ENCODE assay signal across 17 cellular contexts in the genomic region with DNA sequence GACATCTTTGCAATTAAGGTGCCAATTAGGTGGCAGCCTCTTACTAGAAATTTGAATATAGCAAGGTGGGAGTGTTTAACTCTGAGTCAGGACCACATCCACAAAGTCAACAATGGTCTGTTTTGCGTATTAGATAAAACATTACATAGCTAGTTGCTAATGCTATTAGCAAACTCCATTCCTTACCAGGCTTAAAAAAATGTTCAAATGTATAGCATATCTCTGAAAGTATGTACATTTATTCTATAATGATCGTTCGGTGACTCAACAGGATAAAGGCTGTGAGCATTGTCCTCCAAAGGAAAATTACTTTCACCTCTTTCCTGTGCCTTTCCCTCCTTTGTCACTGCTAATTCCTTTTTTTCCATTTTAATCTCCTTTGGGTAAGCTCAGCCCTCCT.
DNase-seq lines count a peak whose midpoint lies in the region; ATAC-seq and TF ChIP-seq lines count a peak whose summit lies in the region.
"Had no signal": no experiment of that assay in that cellular context is flagged by ENCODE, and none has a peak within 500 bp of the region (broad histone marks: within the 10 kb centered on the region; RNA-seq: fewer than 3 reads in every experiment).

No MANE protein-coding gene starts in this region.

- H3K36me3 ChIP-seq in A673 (ENCODE audit: insufficient read depth, low read length, poor library complexity, severe bottlenecking) (no peaks in the 10 kb centered on the region), colonic mucosa (no peaks in the 10 kb centered on the region), Karpas-422 (ENCODE audit: insufficient read depth, low read length) (no peaks in the 10 kb centered on the region)
- H3K36me3 ChIP-seq: BLaER1, HAP-1 had no signal

- H3K9me2 ChIP-seq in Karpas-422 (replicated peaks; ENCODE audit: insufficient read depth, low read length), result no peaks in the 10 kb centered on the region

- H3K9ac ChIP-seq in colonic mucosa (ENCODE audit: low read depth in 2 of 2, low read length in 2 of 2) (no peak overlapping the region), Karpas-422 (ENCODE audit: low read length) (no peak overlapping the region)
- H3K9ac ChIP-seq: BLaER1 had no signal

- H3K9me3 ChIP-seq in A673 (ENCODE audit: low read depth, low read length, poor library complexity, severe bottlenecking) (no peaks in the 10 kb centered on the region), colonic mucosa (no peaks in the 10 kb centered on the region), Karpas-422 (ENCODE audit: low read length) (no peaks in the 10 kb centered on the region)
- H3K9me3 ChIP-seq: BLaER1, HAP-1 had no signal

- H3K4me1 ChIP-seq in A673 (ENCODE audit: insufficient read depth, low read length, poor library complexity, severe bottlenecking), result no peaks in the 10 kb centered on the region
- H3K4me1 ChIP-seq in colonic mucosa, result no peaks in the 10 kb centered on the region
- no peaks in the 10 kb centered on the region for H3K4me1 ChIP-seq in Karpas-422 (ENCODE audit: low read length)
- H3K4me1 ChIP-seq: BLaER1 had no signal

- no peaks in the 10 kb centered on the region for H3K79me2 ChIP-seq in Karpas-422 (ENCODE audit: low read length)

- H3K27me3 ChIP-seq in A673 (replicated peaks; ENCODE audit: insufficient read depth, low read depth, low read length, poor library complexity), result no peaks in the 10 kb centered on the region
- H3K27me3 ChIP-seq in colonic mucosa, result peaks cover 3% of the 10 kb centered on the region
- no peaks in the 10 kb centered on the region for H3K27me3 ChIP-seq in Karpas-422 (ENCODE audit: low read length)
- H3K27me3 ChIP-seq: BLaER1 had no signal

- peak; percentile 26 for DNase-seq in A673 (ENCODE audit: low spot score)
- DNase-seq in NCI-H82 treated with DMSO at 0.1 percent for 48 hours (lab: John Stamatoyannopoulos, UW; ENCODE audit: unreplicated experiment), result peak; percentile 0
- no peak for DNase-seq in colonic mucosa
- DNase-seq in iris pigment epithelial cell (ENCODE audit: low read depth), result peak; percentile 2
- no peak for DNase-seq in Karpas-422
- no peak for DNase-seq in omental fat pad (ENCODE audit: low spot score)
- DNase-seq: AML-193; CD8-positive, alpha-beta memory T cell; DMS 273 treated with DMSO at 0.1 percent for 48 hours; GOT3 had no signal

- CTCF ChIA-PET in A673 (lab: Charles Lee), result no interaction called here

- H3K4me3 ChIP-seq in A673 (ENCODE audit: low read depth, low read length, poor library complexity, severe bottlenecking) (no peak overlapping the region), colonic mucosa (no peak overlapping the region), Karpas-422 (ENCODE audit: low read length) (no peak overlapping the region)
- H3K4me3 ChIP-seq: BLaER1, GM12878, HAP-1 had no signal

- no peak overlapping the region for H2AFZ ChIP-seq in Karpas-422 (ENCODE audit: low read length)

- POLR2A ChIA-PET in A673 (lab: Charles Lee; ENCODE audit: low non-redundant PET), result no interaction called here

- ATAC-seq in GM18517 (IDR thresholded peaks at IDR 0.05; ENCODE audit: unreplicated experiment) (no peak), HG02571 (IDR thresholded peaks at IDR 0.05; ENCODE audit: unreplicated experiment) (no peak), omental fat pad (ENCODE audit: low FRiP score) (no peak)
- ATAC-seq: GM12878, HepG2 had no signal

- no peak overlapping the region for H3K27ac ChIP-seq in A673 (ENCODE audit: low read depth, low read length, poor library complexity, severe bottlenecking)
- H3K27ac ChIP-seq in colonic mucosa, result peak overlapping the region; percentile 55
- no peak overlapping the region for H3K27ac ChIP-seq in Karpas-422 (ENCODE audit: low read length)
- H3K27ac ChIP-seq: 22Rv1, BLaER1 had no signal

- no peak for TF ChIP-seq CTCF in A673 (conservative IDR thresholded peaks at IDR 0.05; ENCODE audit: low read depth, low read length)
- no peak for TF ChIP-seq CTCF in colonic mucosa (IDR thresholded peaks at IDR 0.05)
- TF ChIP-seq CTCF in omental fat pad (IDR thresholded peaks at IDR 0.05), result no peak

- no peaks in the 10 kb centered on the region for H4K20me1 ChIP-seq in Karpas-422 (ENCODE audit: insufficient read depth, low read depth, low read length)
- H4K20me1 ChIP-seq: BLaER1 had no signal

- no TSS peak for BruUV-seq in A673 (replicated peaks; lab: Mats Ljungman, UMichigan)

- H3K4me2 ChIP-seq in Karpas-422 (ENCODE audit: low read depth, low read length, poor library complexity, severe bottlenecking), result no peak overlapping the region
- H3K4me2 ChIP-seq: BLaER1 had no signal

- intact Hi-C loops in A673 (cut with micrococcal nuclease; ENCODE audit: unreplicated experiment) (no loop called here), colonic mucosa (cut with DNase I) (no loop called here)

Comparison
In these comparisons a context has a peak if more than half of its experiments do, and no peak if none do; other contexts are left out.
1. DNase-seq: peak in A673 (single experiment), NCI-H82 treated with DMSO at 0.1 percent for 48 hours (single experiment) and iris pigment epithelial cell (single experiment); none in colonic mucosa (single experiment), Karpas-422 (single experiment) and omental fat pad (single experiment).